ENCODE assay signal across 20 cellular contexts in the genomic region with DNA sequence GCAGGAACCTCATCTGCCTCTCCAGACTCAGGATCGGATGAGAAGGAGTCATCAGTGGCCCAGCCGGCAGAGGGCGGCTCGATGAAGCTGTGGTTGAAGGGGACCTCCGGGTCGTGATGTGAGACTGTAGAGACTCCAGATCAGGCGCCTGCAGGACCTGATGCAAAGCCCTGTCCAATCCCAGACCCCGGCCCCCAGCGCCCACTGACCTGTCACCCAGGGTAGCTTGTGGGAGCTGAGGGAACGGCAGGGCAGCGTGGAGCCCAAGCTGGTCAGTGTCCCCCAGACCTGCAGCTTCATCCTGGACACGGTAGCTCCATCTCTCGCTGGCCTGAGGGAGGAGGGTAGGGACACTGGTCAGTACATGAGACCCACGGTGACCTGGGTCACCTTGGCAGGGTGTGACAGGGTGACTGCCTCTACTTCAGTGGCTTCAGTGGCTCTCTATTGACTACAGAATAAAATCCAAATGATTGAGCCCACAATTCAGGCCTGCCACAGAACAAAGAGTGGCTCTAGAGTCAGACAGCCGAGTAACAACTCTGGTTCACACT.
"Had no signal": no experiment of that assay in that cellular context is flagged by ENCODE, and none has a peak within 500 bp of the region (broad histone marks: within the 10 kb centered on the region; RNA-seq: fewer than 3 reads in every experiment).

No MANE protein-coding gene starts in this region.

- H3K27me3 ChIP-seq: heart left ventricle, sigmoid colon, stomach, transverse colon had no signal

- H3K27ac Mint-ChIP-seq: dendritic cell treated with granulocyte-macrophage colony-stimulating factor and Interleukin-4, amounts not matched to agents 40 ng/mL and 50 ng/mL, for 4 days had no signal

- H3K4me3 ChIP-seq: heart left ventricle, mucosa of descending colon, psoas muscle, sigmoid colon, skin epidermis, stomach, thoracic aorta, transverse colon had no signal

- H3K9me3 ChIP-seq: heart left ventricle, mucosa of descending colon, psoas muscle, sigmoid colon, stomach, thoracic aorta, transverse colon had no signal

- H3K4me1 ChIP-seq: sigmoid colon, transverse colon had no signal

- H3K36me3 Mint-ChIP-seq: naive thymus-derived CD8-positive, alpha-beta T cell had no signal

- DNase-seq: heart left ventricle; hippocampal formation; mucosa of descending colon; naive thymus-derived CD8-positive, alpha-beta T cell; occipital lobe; psoas muscle; retina; sigmoid colon; stimulated activated CD4-positive, alpha-beta T cell treated with anti-CD3 and anti-CD28 coated beads, Interleukin-2, amount 100 ng/mL, for 24 hours; stimulated activated CD4-positive, alpha-beta T cell treated with anti-CD3 and anti-CD28 coated beads, Interleukin-4, amount 100 ng/mL, for 4 hours; stimulated activated naive CD4-positive, alpha-beta T cell; stomach; substantia nigra; transverse colon had no signal

- H3K9me3 Mint-ChIP-seq: dendritic cell treated with granulocyte-macrophage colony-stimulating factor and Interleukin-4, amounts not matched to agents 40 ng/mL and 50 ng/mL, for 4 days; naive thymus-derived CD8-positive, alpha-beta T cell had no signal

- ATAC-seq: left lobe of liver; mucosa of descending colon; naive thymus-derived CD8-positive, alpha-beta T cell; psoas muscle had no signal

- H3K27ac ChIP-seq: psoas muscle, sigmoid colon, skin epidermis, stomach, thoracic aorta, transverse colon had no signal

- FAIRE-seq: frontal cortex, islet of Langerhans had no signal

- H3K4me3 Mint-ChIP-seq: dendritic cell treated with granulocyte-macrophage colony-stimulating factor and Interleukin-4, amounts not matched to agents 40 ng/mL and 50 ng/mL, for 4 days; naive thymus-derived CD8-positive, alpha-beta T cell had no signal

- H3K27me3 Mint-ChIP-seq: naive thymus-derived CD8-positive, alpha-beta T cell had no signal

- H3K36me3 ChIP-seq: thoracic aorta, transverse colon had no signal
